ENCODE assay signal across 1 cellular context in the genomic region with DNA sequence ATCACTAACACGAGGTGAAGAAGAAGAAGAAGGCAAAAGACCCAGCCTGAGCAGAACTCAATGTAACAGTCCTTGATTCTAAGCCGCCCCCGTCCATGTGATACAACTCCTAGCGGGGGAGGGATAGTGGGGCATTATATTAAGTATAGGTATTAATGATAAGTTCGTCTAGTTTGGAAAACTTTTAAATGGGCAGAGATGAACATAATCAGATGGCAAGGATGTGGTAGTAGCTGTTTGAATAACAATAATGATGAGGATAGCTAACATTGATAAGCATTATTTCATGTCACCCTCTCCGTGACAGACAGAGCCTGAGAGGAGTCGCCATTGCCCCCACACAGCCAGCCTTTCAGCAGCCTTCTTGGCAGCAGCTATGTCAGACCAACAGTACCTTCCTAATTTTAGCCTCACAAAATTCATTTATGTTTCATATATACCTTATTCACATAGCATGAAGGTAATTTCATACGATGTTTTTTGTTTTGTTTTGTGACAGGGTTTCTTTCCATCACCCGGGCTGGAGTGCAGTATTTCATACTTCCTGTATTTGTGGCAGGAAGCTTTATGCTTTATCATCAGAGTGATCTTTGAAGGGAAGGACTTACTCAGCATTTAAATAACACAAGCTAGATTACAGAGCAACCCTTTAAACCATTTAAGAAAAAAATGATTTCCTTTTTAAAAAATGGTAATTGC.
TF ChIP-seq lines count a peak whose summit lies in the region.

No MANE protein-coding gene starts in this region.

TF ChIP-seq in K562, 482 proteins besides CTCF, POLR2A, EP300 and RAD21 (continued from another document and continues in another):
- TF ChIP-seq, protein P1, sequence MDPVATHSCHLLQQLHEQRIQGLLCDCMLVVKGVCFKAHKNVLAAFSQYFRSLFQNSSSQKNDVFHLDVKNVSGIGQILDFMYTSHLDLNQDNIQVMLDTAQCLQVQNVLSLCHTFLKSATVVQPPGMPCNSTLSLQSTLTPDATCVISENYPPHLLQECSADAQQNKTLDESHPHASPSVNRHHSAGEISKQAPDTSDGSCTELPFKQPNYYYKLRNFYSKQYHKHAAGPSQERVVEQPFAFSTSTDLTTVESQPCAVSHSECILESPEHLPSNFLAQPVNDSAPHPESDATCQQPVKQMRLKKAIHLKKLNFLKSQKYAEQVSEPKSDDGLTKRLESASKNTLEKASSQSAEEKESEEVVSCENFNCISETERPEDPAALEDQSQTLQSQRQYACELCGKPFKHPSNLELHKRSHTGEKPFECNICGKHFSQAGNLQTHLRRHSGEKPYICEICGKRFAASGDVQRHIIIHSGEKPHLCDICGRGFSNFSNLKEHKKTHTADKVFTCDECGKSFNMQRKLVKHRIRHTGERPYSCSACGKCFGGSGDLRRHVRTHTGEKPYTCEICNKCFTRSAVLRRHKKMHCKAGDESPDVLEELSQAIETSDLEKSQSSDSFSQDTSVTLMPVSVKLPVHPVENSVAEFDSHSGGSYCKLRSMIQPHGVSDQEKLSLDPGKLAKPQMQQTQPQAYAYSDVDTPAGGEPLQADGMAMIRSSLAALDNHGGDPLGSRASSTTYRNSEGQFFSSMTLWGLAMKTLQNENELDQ (CRISPR knock-in tag; IDR thresholded peaks at IDR 0.05; ENCODE audit: borderline replicate concordance) = no peak
- TF ChIP-seq HDAC3 (IDR thresholded peaks at IDR 0.05; ENCODE audit: borderline replicate concordance, partially characterized antibody) (no peak), DDX20 (tag; IDR thresholded peaks at IDR 0.05; ENCODE audit: low read depth) (no peak), MAFF (IDR thresholded peaks at IDR 0.05; ENCODE audit: low read length) (peak; percentile 91), MYC (IDR thresholded peaks at IDR 0.05; ENCODE audit: low read depth, low read length) (peak; percentile 65), MYC (CRISPR knock-in tag; IDR thresholded peaks at IDR 0.05; ENCODE audit: borderline replicate concordance, low read depth) (no peak), TAF7 (tag; IDR thresholded peaks at IDR 0.05) (peak; percentile 78), NCOR1 (IDR thresholded peaks at IDR 0.05) (no peak), XRCC5 (IDR thresholded peaks at IDR 0.05; ENCODE audit: low read depth, low read length) (no peak), FUS (optimal IDR thresholded peaks at IDR 0.05; ENCODE audit: low read depth, low read length) (no peak), STAT5A (IDR thresholded peaks at IDR 0.05; ENCODE audit: borderline replicate concordance, low read length) (no peak), BACH1 (tag; IDR thresholded peaks at IDR 0.05) (peak; percentile 89), SIX5 (IDR thresholded peaks at IDR 0.05; ENCODE audit: borderline replicate concordance in 1 of 2, insufficient read depth in 1 of 2, low read depth in 1 of 2, low read length in 2 of 2) (no peak), TAF9B (IDR thresholded peaks at IDR 0.05; ENCODE audit: partially characterized antibody) (peak; percentile 87), ZNF311 (CRISPR knock-in tag; IDR thresholded peaks at IDR 0.05) (0 out of 2 replicates have a peak, but pooled peaks have one; percentile 16), ZNF174 (CRISPR knock-in tag; IDR thresholded peaks at IDR 0.05) (no peak), U2AF1 (optimal IDR thresholded peaks at IDR 0.05; ENCODE audit: low read depth, low read length) (no peak), CTBP1 (IDR thresholded peaks at IDR 0.05; ENCODE audit: borderline replicate concordance) (no peak), EWSR1 (IDR thresholded peaks at IDR 0.05; ENCODE audit: borderline replicate concordance, low read depth, partially characterized antibody) (no peak), ZNF764 (CRISPR knock-in tag; IDR thresholded peaks at IDR 0.05; ENCODE audit: low read depth) (no peak), SUPT5H (IDR thresholded peaks at IDR 0.05) (peak; percentile 68), BRD9 (IDR thresholded peaks at IDR 0.05; ENCODE audit: low read depth, partially characterized antibody) (peak; percentile 48), ZNF408 (CRISPR knock-in tag; IDR thresholded peaks at IDR 0.05; ENCODE audit: low read depth) (no peak), SAP30 (IDR thresholded peaks at IDR 0.05; ENCODE audit: borderline replicate concordance, insufficient read depth, low read depth, low read length, poor library complexity, severe bottlenecking) (no peak)
- TF ChIP-seq, protein P2, sequence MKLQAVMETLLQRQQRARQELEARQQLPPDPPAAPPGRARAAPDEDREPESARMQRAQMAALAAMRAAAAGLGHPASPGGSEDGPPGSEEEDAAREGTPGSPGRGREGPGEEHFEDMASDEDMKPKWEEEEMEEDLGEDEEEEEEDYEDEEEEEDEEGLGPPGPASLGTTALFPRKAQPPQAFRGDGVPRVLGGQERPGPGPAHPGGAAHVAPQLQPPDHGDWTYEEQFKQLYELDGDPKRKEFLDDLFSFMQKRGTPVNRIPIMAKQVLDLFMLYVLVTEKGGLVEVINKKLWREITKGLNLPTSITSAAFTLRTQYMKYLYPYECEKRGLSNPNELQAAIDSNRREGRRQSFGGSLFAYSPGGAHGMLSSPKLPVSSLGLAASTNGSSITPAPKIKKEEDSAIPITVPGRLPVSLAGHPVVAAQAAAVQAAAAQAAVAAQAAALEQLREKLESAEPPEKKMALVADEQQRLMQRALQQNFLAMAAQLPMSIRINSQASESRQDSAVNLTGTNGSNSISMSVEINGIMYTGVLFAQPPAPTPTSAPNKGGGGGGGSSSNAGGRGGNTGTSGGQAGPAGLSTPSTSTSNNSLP (IDR thresholded peaks at IDR 0.05; ENCODE audit: borderline replicate concordance, low read depth, low read length) = peak; percentile 84
- TF ChIP-seq, protein P3, sequence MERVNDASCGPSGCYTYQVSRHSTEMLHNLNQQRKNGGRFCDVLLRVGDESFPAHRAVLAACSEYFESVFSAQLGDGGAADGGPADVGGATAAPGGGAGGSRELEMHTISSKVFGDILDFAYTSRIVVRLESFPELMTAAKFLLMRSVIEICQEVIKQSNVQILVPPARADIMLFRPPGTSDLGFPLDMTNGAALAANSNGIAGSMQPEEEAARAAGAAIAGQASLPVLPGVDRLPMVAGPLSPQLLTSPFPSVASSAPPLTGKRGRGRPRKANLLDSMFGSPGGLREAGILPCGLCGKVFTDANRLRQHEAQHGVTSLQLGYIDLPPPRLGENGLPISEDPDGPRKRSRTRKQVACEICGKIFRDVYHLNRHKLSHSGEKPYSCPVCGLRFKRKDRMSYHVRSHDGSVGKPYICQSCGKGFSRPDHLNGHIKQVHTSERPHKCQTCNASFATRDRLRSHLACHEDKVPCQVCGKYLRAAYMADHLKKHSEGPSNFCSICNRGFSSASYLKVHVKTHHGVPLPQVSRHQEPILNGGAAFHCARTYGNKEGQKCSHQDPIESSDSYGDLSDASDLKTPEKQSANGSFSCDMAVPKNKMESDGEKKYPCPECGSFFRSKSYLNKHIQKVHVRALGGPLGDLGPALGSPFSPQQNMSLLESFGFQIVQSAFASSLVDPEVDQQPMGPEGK (CRISPR knock-in tag; IDR thresholded peaks at IDR 0.05; ENCODE audit: borderline replicate concordance) = no peak
- TF ChIP-seq, protein P4, sequence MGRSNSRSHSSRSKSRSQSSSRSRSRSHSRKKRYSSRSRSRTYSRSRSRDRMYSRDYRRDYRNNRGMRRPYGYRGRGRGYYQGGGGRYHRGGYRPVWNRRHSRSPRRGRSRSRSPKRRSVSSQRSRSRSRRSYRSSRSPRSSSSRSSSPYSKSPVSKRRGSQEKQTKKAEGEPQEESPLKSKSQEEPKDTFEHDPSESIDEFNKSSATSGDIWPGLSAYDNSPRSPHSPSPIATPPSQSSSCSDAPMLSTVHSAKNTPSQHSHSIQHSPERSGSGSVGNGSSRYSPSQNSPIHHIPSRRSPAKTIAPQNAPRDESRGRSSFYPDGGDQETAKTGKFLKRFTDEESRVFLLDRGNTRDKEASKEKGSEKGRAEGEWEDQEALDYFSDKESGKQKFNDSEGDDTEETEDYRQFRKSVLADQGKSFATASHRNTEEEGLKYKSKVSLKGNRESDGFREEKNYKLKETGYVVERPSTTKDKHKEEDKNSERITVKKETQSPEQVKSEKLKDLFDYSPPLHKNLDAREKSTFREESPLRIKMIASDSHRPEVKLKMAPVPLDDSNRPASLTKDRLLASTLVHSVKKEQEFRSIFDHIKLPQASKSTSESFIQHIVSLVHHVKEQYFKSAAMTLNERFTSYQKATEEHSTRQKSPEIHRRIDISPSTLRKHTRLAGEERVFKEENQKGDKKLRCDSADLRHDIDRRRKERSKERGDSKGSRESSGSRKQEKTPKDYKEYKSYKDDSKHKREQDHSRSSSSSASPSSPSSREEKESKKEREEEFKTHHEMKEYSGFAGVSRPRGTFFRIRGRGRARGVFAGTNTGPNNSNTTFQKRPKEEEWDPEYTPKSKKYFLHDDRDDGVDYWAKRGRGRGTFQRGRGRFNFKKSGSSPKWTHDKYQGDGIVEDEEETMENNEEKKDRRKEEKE (IDR thresholded peaks at IDR 0.05; ENCODE audit: borderline replicate concordance in 1 of 2, control insufficient read depth in 1 of 2, low read depth in 2 of 2, low read length in 1 of 2) = no peak
- TF ChIP-seq, protein P5, sequence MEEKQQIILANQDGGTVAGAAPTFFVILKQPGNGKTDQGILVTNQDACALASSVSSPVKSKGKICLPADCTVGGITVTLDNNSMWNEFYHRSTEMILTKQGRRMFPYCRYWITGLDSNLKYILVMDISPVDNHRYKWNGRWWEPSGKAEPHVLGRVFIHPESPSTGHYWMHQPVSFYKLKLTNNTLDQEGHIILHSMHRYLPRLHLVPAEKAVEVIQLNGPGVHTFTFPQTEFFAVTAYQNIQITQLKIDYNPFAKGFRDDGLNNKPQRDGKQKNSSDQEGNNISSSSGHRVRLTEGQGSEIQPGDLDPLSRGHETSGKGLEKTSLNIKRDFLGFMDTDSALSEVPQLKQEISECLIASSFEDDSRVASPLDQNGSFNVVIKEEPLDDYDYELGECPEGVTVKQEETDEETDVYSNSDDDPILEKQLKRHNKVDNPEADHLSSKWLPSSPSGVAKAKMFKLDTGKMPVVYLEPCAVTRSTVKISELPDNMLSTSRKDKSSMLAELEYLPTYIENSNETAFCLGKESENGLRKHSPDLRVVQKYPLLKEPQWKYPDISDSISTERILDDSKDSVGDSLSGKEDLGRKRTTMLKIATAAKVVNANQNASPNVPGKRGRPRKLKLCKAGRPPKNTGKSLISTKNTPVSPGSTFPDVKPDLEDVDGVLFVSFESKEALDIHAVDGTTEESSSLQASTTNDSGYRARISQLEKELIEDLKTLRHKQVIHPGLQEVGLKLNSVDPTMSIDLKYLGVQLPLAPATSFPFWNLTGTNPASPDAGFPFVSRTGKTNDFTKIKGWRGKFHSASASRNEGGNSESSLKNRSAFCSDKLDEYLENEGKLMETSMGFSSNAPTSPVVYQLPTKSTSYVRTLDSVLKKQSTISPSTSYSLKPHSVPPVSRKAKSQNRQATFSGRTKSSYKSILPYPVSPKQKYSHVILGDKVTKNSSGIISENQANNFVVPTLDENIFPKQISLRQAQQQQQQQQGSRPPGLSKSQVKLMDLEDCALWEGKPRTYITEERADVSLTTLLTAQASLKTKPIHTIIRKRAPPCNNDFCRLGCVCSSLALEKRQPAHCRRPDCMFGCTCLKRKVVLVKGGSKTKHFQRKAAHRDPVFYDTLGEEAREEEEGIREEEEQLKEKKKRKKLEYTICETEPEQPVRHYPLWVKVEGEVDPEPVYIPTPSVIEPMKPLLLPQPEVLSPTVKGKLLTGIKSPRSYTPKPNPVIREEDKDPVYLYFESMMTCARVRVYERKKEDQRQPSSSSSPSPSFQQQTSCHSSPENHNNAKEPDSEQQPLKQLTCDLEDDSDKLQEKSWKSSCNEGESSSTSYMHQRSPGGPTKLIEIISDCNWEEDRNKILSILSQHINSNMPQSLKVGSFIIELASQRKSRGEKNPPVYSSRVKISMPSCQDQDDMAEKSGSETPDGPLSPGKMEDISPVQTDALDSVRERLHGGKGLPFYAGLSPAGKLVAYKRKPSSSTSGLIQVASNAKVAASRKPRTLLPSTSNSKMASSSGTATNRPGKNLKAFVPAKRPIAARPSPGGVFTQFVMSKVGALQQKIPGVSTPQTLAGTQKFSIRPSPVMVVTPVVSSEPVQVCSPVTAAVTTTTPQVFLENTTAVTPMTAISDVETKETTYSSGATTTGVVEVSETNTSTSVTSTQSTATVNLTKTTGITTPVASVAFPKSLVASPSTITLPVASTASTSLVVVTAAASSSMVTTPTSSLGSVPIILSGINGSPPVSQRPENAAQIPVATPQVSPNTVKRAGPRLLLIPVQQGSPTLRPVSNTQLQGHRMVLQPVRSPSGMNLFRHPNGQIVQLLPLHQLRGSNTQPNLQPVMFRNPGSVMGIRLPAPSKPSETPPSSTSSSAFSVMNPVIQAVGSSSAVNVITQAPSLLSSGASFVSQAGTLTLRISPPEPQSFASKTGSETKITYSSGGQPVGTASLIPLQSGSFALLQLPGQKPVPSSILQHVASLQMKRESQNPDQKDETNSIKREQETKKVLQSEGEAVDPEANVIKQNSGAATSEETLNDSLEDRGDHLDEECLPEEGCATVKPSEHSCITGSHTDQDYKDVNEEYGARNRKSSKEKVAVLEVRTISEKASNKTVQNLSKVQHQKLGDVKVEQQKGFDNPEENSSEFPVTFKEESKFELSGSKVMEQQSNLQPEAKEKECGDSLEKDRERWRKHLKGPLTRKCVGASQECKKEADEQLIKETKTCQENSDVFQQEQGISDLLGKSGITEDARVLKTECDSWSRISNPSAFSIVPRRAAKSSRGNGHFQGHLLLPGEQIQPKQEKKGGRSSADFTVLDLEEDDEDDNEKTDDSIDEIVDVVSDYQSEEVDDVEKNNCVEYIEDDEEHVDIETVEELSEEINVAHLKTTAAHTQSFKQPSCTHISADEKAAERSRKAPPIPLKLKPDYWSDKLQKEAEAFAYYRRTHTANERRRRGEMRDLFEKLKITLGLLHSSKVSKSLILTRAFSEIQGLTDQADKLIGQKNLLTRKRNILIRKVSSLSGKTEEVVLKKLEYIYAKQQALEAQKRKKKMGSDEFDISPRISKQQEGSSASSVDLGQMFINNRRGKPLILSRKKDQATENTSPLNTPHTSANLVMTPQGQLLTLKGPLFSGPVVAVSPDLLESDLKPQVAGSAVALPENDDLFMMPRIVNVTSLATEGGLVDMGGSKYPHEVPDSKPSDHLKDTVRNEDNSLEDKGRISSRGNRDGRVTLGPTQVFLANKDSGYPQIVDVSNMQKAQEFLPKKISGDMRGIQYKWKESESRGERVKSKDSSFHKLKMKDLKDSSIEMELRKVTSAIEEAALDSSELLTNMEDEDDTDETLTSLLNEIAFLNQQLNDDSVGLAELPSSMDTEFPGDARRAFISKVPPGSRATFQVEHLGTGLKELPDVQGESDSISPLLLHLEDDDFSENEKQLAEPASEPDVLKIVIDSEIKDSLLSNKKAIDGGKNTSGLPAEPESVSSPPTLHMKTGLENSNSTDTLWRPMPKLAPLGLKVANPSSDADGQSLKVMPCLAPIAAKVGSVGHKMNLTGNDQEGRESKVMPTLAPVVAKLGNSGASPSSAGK (IDR thresholded peaks at IDR 0.05) = 0 out of 2 replicates have a peak, but pooled peaks have one; percentile 8
